8 cellular contexts compared by ENCODE assay signal in genomic region chr1:15526490-15527339, GRCh38. TPM values are rescaled to one million over a fixed set of nuclear protein-coding genes. Genes with fewer than 3 reads are reported as not detected.
DNase-seq lines count a peak whose midpoint lies in the region; ATAC-seq and TF ChIP-seq lines count a peak whose summit lies in the region.

Gene DNAJC16 (plus strand): TSS chr1:15526848. CDS start chr1:15529106, 2,258 bp downstream.

- H3K27ac Mint-ChIP-seq in WTC11, result peak within 1 kb of the TSS; percentile 98

- peak; percentile 71 for ATAC-seq in GM18873 (IDR thresholded peaks at IDR 0.05; ENCODE audit: low FRiP score, unreplicated experiment)
- peak; percentile 55 for ATAC-seq in HG03159 (IDR thresholded peaks at IDR 0.05; ENCODE audit: unreplicated experiment)
- ATAC-seq in WTC11, result peak; percentile 57

- H3K4me3 ChIP-seq in AG04450 (ENCODE audit: low read depth, low read length), result peak within 1 kb of the TSS; percentile 84

- no peaks in the 10 kb centered on the region for H3K36me3 Mint-ChIP-seq in WTC11

- TF ChIP-seq CTCF in AG04450 (IDR thresholded peaks at IDR 0.05; ENCODE audit: low read depth, low read length) (peak; percentile 27; the same call in 1 of the 2 replicates), WTC11 (IDR thresholded peaks at IDR 0.05) (no peak)

- no peaks in the 10 kb centered on the region for H3K27me3 Mint-ChIP-seq in WTC11 (ENCODE audit: low read depth)

- peaks cover 36% of the 10 kb centered on the region for H3K4me1 Mint-ChIP-seq in WTC11

- peak within 1 kb of the TSS; percentile 94 for H3K4me3 Mint-ChIP-seq in WTC11

- peaks cover 4% of the 10 kb centered on the region; the same call in 1 of the 2 replicates for H3K9me3 ChIP-seq in AG04450 (ENCODE audit: control insufficient read depth, insufficient read depth, low read length)

- no peaks in the 10 kb centered on the region for H3K27me3 ChIP-seq in AG04450 (ENCODE audit: control insufficient read depth, insufficient read depth, low read length)

- DNase-seq in AG04450 (ENCODE audit: low read depth, low spot score), result peak; percentile 100
- DNase-seq in NCI-H2227 treated with DMSO at 0.1 percent for 48 hours (lab: John Stamatoyannopoulos, UW), result peak; percentile 99
- DNase-seq in WTC11 (ENCODE audit: low spot score), result peak; percentile 99
- peak; percentile 90 to 100 (median 99) for DNase-seq in caudate nucleus (lab: John Stamatoyannopoulos, UW)
- DNase-seq in inferior parietal cortex (ENCODE audit: extremely low spot score), result peak; percentile 100
- peak; percentile 93 to 96 for DNase-seq in stimulated activated CD4-positive, alpha-beta T cell treated with anti-CD3 and anti-CD28 coated beads, Interleukin-12 subunit alpha, Interleukin-12 subunit beta, amount 100 ng/mL, for 24 hours (ENCODE audit: low read depth in 2 of 2)

- CTCF ChIA-PET in AG04450 (lab: Charles Lee), result no interaction called here
- CTCF ChIA-PET in WTC11 (lab: Charles Lee), result interaction anchor here (0.7 to 1.5 kb wide), 3 partner anchors 13 to 215 kb away, joined by 3 to 7 read pairs (median 3); partner anchors contain the start of gene TMEM82

- H3K27ac ChIP-seq in AG04450 (ENCODE audit: low read depth, low read length), result peak within 1 kb of the TSS; percentile 77
- H3K27ac ChIP-seq in caudate nucleus (ENCODE audit: low read depth, low read length), result peak within 1 kb of the TSS; percentile 100

- H3K9me3 Mint-ChIP-seq in WTC11, result no peaks in the 10 kb centered on the region

- POLR2A ChIA-PET in AG04450 (lab: Yijun Ruan, JAX) (interaction anchor here (0.6 kb wide), 2 partner anchors 162 to 368 kb away, joined by 3 read pairs; no protein-coding TSS in a partner anchor), WTC11 (lab: Charles Lee) (interaction anchor here (0.6 to 1.3 kb wide), 5 partner anchors 18 to 695 kb away, joined by 3 to 7 read pairs (median 5); no protein-coding TSS in a partner anchor)

TF ChIP-seq in WTC11, 78 proteins besides CTCF, POLR2A, EP300 and RAD21 (continues in another document):
- peak; percentile 86 for TF ChIP-seq SP1 (CRISPR knock-in tag; conservative IDR thresholded peaks at IDR 0.05)
- TF ChIP-seq, protein P1, sequence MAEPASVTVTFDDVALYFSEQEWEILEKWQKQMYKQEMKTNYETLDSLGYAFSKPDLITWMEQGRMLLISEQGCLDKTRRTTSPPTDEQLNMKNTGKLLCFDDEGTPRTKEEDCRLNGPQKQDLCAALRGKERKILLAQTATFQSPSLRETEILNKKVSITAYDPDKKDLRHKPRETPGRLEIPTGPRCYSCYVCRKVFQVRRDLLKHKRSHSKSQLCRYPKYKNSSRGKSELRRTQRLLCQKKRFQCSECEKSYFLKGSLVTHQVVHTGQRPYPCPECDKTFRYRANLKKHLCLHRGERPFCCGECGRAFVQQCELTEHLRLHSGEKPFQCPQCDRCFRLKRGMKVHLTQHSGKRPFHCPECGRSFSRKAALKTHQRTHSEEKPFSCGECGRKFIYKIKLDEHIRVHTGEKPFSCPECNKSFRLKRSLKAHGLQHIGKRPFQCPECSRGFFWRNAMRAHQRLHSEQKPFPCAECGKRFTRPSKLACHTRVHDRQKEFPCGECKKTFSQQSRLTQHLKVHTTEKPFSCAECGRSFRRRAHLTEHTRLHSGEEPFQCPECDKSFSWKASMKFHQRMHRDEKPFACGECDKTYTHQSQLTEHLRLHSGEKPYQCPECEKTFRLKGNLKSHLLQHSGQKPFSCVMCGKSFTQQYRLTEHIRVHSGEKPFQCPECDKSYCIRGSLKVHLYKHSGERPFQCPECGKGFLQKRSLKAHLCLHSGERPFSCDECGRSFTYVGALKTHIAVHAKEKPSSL (CRISPR knock-in tag; conservative IDR thresholded peaks at IDR 0.05), result no peak
- peak; percentile 58; the same call in 1 of the 2 replicates for TF ChIP-seq ZBTB43 (CRISPR knock-in tag; IDR thresholded peaks at IDR 0.05)
- TF ChIP-seq ZNF121 (CRISPR knock-in tag; IDR thresholded peaks at IDR 0.05), result no peak
- no peak for TF ChIP-seq RELA (CRISPR knock-in tag; IDR thresholded peaks at IDR 0.05; ENCODE audit: borderline replicate concordance)
- no peak for TF ChIP-seq SMAD4 (CRISPR knock-in tag; IDR thresholded peaks at IDR 0.05)
- TF ChIP-seq OVOL2 (CRISPR knock-in tag; IDR thresholded peaks at IDR 0.05; ENCODE audit: borderline replicate concordance), result no peak
- TF ChIP-seq TCF7 (CRISPR knock-in tag; IDR thresholded peaks at IDR 0.05; ENCODE audit: low read depth), result no peak
- peak; percentile 79; the same call in 1 of the 2 replicates for TF ChIP-seq ZNF232 (CRISPR knock-in tag; IDR thresholded peaks at IDR 0.05)
- TF ChIP-seq ETV6 (CRISPR knock-in tag; IDR thresholded peaks at IDR 0.05), result peak; percentile 67; the same call in 1 of the 2 replicates
- TF ChIP-seq, protein P2, sequence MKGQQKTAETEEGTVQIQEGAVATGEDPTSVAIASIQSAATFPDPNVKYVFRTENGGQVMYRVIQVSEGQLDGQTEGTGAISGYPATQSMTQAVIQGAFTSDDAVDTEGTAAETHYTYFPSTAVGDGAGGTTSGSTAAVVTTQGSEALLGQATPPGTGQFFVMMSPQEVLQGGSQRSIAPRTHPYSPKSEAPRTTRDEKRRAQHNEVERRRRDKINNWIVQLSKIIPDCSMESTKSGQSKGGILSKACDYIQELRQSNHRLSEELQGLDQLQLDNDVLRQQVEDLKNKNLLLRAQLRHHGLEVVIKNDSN (CRISPR knock-in tag; IDR thresholded peaks at IDR 0.05), result peak; percentile 99
- no peak for TF ChIP-seq JAZF1 (CRISPR knock-in tag; IDR thresholded peaks at IDR 0.05)
- TF ChIP-seq FOXP4 (CRISPR knock-in tag; IDR thresholded peaks at IDR 0.05), result 0 out of 2 replicates have a peak, but pooled peaks have one; percentile 67
- TF ChIP-seq NR3C1 (CRISPR knock-in tag; conservative IDR thresholded peaks at IDR 0.05; ENCODE audit: low read depth), result no peak
- peak; percentile 100 for TF ChIP-seq USF2 (CRISPR knock-in tag; IDR thresholded peaks at IDR 0.05)
- TF ChIP-seq TEAD1 (CRISPR knock-in tag; IDR thresholded peaks at IDR 0.05), result peak; percentile 12; the same call in 1 of the 2 replicates
- TF ChIP-seq, protein P3, sequence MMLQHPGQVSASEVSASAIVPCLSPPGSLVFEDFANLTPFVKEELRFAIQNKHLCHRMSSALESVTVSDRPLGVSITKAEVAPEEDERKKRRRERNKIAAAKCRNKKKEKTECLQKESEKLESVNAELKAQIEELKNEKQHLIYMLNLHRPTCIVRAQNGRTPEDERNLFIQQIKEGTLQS (CRISPR knock-in tag; conservative IDR thresholded peaks at IDR 0.05), result no peak
- TF ChIP-seq, protein P4, sequence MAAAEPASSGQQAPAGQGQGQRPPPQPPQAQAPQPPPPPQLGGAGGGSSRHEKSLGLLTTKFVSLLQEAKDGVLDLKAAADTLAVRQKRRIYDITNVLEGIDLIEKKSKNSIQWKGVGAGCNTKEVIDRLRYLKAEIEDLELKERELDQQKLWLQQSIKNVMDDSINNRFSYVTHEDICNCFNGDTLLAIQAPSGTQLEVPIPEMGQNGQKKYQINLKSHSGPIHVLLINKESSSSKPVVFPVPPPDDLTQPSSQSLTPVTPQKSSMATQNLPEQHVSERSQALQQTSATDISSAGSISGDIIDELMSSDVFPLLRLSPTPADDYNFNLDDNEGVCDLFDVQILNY (CRISPR knock-in tag; IDR thresholded peaks at IDR 0.05), result 0 out of 2 replicates have a peak, but pooled peaks have one; percentile 22
- TF ChIP-seq FOXP1 (CRISPR knock-in tag; IDR thresholded peaks at IDR 0.05; ENCODE audit: borderline replicate concordance), result peak; percentile 77; the same call in 1 of the 2 replicates
- no peak for TF ChIP-seq ESRRA (CRISPR knock-in tag; IDR thresholded peaks at IDR 0.05; ENCODE audit: borderline replicate concordance)
- TF ChIP-seq SMAD3 (CRISPR knock-in tag; IDR thresholded peaks at IDR 0.05; ENCODE audit: borderline replicate concordance), result 0 out of 2 replicates have a peak, but pooled peaks have one; percentile 31
- TF ChIP-seq CREB1 (CRISPR knock-in tag; IDR thresholded peaks at IDR 0.05), result no peak
- no peak for TF ChIP-seq MXD4 (CRISPR knock-in tag; IDR thresholded peaks at IDR 0.05; ENCODE audit: borderline replicate concordance)
- TF ChIP-seq MYBL2 (CRISPR knock-in tag; IDR thresholded peaks at IDR 0.05), result 0 out of 2 replicates have a peak, but pooled peaks have one; percentile 51

RNA-seq across cellular contexts. Expression of gene DNAJC16, which starts in this region (rescaled TPM):
- 14.0 and 18.4 TPM in 2 replicates for polyA plus RNA-seq in AG04450 (2011; rRNA removed)
- polyA minus RNA-seq in AG04450 (2011; rRNA and poly(A)+ RNA removed), result 22.3 and 31.3 TPM in 2 replicates
- total RNA-seq in WTC11 (2021), result 16.4 to 20.4 TPM (median 17.5 TPM) in 3 replicates

Comparison
In these comparisons a context has a peak if more than half of its experiments do, and no peak if none do; other contexts are left out.
1. Peak in every context shown above with its lines: DNase-seq, ATAC-seq, H3K4me3 ChIP-seq and H3K27ac ChIP-seq.